ENCODE assay signal across 28 cellular contexts in genomic region chr12:5520831-5521230, GRCh38.
"Had no signal": no experiment of that assay in that cellular context is flagged by ENCODE, and none has a peak within 500 bp of the region (broad histone marks: within the 10 kb centered on the region; RNA-seq: fewer than 3 reads in every experiment).

No MANE protein-coding gene starts in this region.

- H3K27me3 ChIP-seq: neural progenitor cell, neutrophil, ovary, right atrium auricular region, right lobe of liver, tibial nerve, uterus had no signal

- H3K36me3 Mint-ChIP-seq: immature natural killer cell; mesothelial cell of epicardium; naive B cell; natural killer cell; neural progenitor cell; stimulated activated memory B cell treated with anti-CD40 and anti-IgM and Interleukin-4, amounts not matched to agents 10 μg/mL and 1 μg/mL and 100 μg/mL, for 72 hours; type B pancreatic cell had no signal

- H3K27me3 Mint-ChIP-seq: stimulated activated naive CD8-positive, alpha-beta T cell treated with anti-CD3 and anti-CD28 coated beads, Interleukin-15, amount 100 ng/mL, for 72 hours had no signal

- ATAC-seq: natural killer cell; right lobe of liver; stimulated activated memory B cell treated with anti-CD40 and anti-IgM and Interleukin-4, amounts not matched to agents 10 μg/mL and 1 μg/mL and 100 μg/mL, for 72 hours; stimulated activated naive CD8-positive, alpha-beta T cell treated with anti-CD3 and anti-CD28 coated beads, Interleukin-15, amount 100 ng/mL, for 72 hours had no signal

- H3K36me3 ChIP-seq: left ventricle myocardium inferior, neural progenitor cell, neutrophil, ovary, right atrium auricular region, right lobe of liver, tibial nerve, uterus had no signal

- H3K4me1 ChIP-seq: left ventricle myocardium inferior, right atrium auricular region, right lobe of liver, tibial nerve, uterus had no signal

- H3K27ac Mint-ChIP-seq: immature natural killer cell; mesothelial cell of epicardium; naive B cell; natural killer cell; nephron progenitor cell; neural progenitor cell; progenitor cell of endocrine pancreas; stimulated activated memory B cell treated with anti-CD40 and anti-IgM and Interleukin-4, amounts not matched to agents 10 μg/mL and 1 μg/mL and 100 μg/mL, for 72 hours; type B pancreatic cell had no signal

- DNase-seq: hypothalamus; immature natural killer cell; left ventricle myocardium inferior; mesendoderm; naive B cell; natural killer cell; nephron progenitor cell; occipital lobe; ovary; right lobe of liver; stimulated activated CD4-positive, alpha-beta T cell treated with anti-CD3 and anti-CD28 coated beads, Interleukin-1b, Interleukin-23, amount 100 ng/mL, for 48 hours; stimulated activated CD4-positive, alpha-beta T cell treated with anti-CD3 and anti-CD28 coated beads, Interleukin-2, amount 100 ng/mL, for 48 hours; stimulated activated CD4-positive, alpha-beta T cell treated with anti-CD3 and anti-CD28 coated beads, Interleukin-4, amount 100 ng/mL, for 4 hours; stimulated activated CD8-positive, alpha-beta memory T cell treated with anti-CD3 and anti-CD28 coated beads, Interleukin-4, amount 100 ng/mL, for 48 hours; stimulated activated naive CD4-positive, alpha-beta T cell treated with Interleukin-2 at 50 U/mL for 16 hours; stimulated activated naive CD8-positive, alpha-beta T cell treated with anti-CD3 and anti-CD28 coated beads, Interleukin-15, amount 100 ng/mL, for 72 hours; substantia nigra; uterus had no signal

- H3K9me3 ChIP-seq: left ventricle myocardium inferior, neutrophil, ovary, right atrium auricular region, right lobe of liver, tibial nerve, uterus had no signal

- H3K4me3 ChIP-seq: left ventricle myocardium inferior, lung, neural progenitor cell, ovary, right atrium auricular region, right lobe of liver, smooth muscle cell, tibial nerve, uterus had no signal

- H3K4me1 Mint-ChIP-seq: immature natural killer cell; naive B cell; natural killer cell; stimulated activated memory B cell treated with anti-CD40 and anti-IgM and Interleukin-4, amounts not matched to agents 10 μg/mL and 1 μg/mL and 100 μg/mL, for 72 hours; stimulated activated naive CD8-positive, alpha-beta T cell treated with anti-CD3 and anti-CD28 coated beads, Interleukin-15, amount 100 ng/mL, for 72 hours had no signal

- H3K4me3 Mint-ChIP-seq: immature natural killer cell; mesothelial cell of epicardium; naive B cell; natural killer cell; nephron progenitor cell; neural progenitor cell; stimulated activated memory B cell treated with anti-CD40 and anti-IgM and Interleukin-4, amounts not matched to agents 10 μg/mL and 1 μg/mL and 100 μg/mL, for 72 hours; stimulated activated naive CD8-positive, alpha-beta T cell treated with anti-CD3 and anti-CD28 coated beads, Interleukin-15, amount 100 ng/mL, for 72 hours; type B pancreatic cell had no signal

- H3K9me3 Mint-ChIP-seq: immature natural killer cell; mesothelial cell of epicardium; natural killer cell; nephron progenitor cell; neural progenitor cell; stimulated activated memory B cell treated with anti-CD40 and anti-IgM and Interleukin-4, amounts not matched to agents 10 μg/mL and 1 μg/mL and 100 μg/mL, for 72 hours; stimulated activated naive CD8-positive, alpha-beta T cell treated with anti-CD3 and anti-CD28 coated beads, Interleukin-15, amount 100 ng/mL, for 72 hours; type B pancreatic cell had no signal

- H3K27ac ChIP-seq: left ventricle myocardium inferior, neural progenitor cell, neutrophil, ovary, right atrium auricular region, right lobe of liver, tibial nerve, uterus had no signal
